ENCODE assay signal across 6 cellular contexts in genomic region chr16:15407756-15408155, GRCh38. TPM values are rescaled to one million over a fixed set of nuclear protein-coding genes. Genes with fewer than 3 reads are reported as not detected.
"Had no signal": no experiment of that assay in that cellular context is flagged by ENCODE, and none has a peak within 500 bp of the region (broad histone marks: within the 10 kb centered on the region; RNA-seq: fewer than 3 reads in every experiment).

No MANE protein-coding gene starts in this region.

RNA-seq across cellular contexts. Expression of gene MPV17L, which starts 12.2 kb away (rescaled TPM):
- total RNA-seq: activated CD4-positive, alpha-beta memory T cell treated with anti-CD3 and anti-CD28 coated beads, Interleukin-2, amount 10 ng/mL, durations not matched to agents 7 days and 5 days; activated CD4-positive, alpha-beta T cell treated with anti-CD3 and anti-CD28 coated beads, Interleukin-2, amount 10 ng/mL, durations not matched to agents 7 days and 5 days; activated naive CD4-positive, alpha-beta T cell treated with anti-CD3 and anti-CD28 coated beads, Interleukin-2, amount 50 U/mL, for 72 hours; activated naive CD8-positive, alpha-beta T cell treated with anti-CD3 and anti-CD28 coated beads, Interleukin-2, amount 10 ng/mL, durations not matched to agents 7 days and 5 days; T-helper 2 cell treated with Interferon-gamma antibody and Interleukin-4, amounts not matched to agents 100 ng/mL and 5 ng/mL, for 36 hours had no signal

RNA-seq across cellular contexts. Expression of gene NPIPA5, which starts 29.7 kb away (rescaled TPM):
- total RNA-seq: ascending aorta had no signal
